1 cellular context compared by ENCODE assay signal in the genomic region with DNA sequence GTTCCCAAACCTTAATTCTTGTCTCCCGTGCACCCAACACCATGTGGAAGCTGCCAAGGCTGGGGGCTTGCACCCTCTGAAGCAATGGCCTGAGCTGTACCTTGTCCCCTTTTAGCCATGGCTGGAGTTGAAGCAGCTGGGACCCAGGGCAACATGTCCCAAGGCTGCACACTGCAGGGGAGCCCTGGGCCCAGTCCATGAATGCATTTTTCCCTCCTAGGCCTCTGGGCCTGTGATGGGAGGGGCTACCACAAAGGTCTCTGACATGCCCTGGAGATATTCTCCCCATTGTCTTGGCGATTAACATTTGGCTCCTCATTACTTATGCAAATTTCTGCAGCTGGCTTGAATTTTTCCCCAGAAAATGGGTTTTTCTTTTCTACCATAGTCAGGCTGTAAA. TPM values are rescaled to one million over a fixed set of nuclear protein-coding genes. Genes with fewer than 3 reads are reported as not detected.
"Had no signal": no experiment of that assay in that cellular context is flagged by ENCODE, and none has a peak within 500 bp of the region (broad histone marks: within the 10 kb centered on the region; RNA-seq: fewer than 3 reads in every experiment).

No MANE protein-coding gene starts in this region.

RNA-seq across cellular contexts. Expression of gene COL6A1, which starts 20.2 kb away (rescaled TPM):
- polyA plus RNA-seq: IgD-negative memory B cell had no signal
